ENCODE assay signal across 29 cellular contexts in the genomic region with DNA sequence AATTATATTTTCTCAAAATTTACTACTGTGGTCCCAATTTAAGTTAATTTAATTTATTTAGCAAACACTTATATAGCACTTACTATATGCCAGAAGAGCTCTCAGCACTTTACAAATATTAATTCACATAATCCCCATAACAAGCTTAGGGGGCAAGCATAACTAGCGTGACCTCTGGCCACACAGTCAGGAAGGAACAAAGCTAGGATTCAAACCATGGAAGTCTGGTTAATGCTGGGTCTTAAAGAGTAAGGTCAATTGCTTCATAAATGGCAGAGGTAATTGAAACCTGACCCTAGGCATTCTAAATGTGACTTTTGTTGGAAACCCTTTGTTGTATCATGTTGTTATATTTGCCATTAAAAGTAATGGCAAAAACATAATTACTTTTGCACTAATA.
DNase-seq lines count a peak whose midpoint lies in the region.
"Had no signal": no experiment of that assay in that cellular context is flagged by ENCODE, and none has a peak within 500 bp of the region (broad histone marks: within the 10 kb centered on the region; RNA-seq: fewer than 3 reads in every experiment).

No MANE protein-coding gene starts in this region.

- H3K4me3 ChIP-seq in SJCRH30, result no peak overlapping the region
- H3K4me3 ChIP-seq: A549; BLaER1; BLaER1 treated with 17β-estradiol and CSF1 and Interleukin-3, amounts not matched to agents 10 nM and 100 nM had no signal

- no peaks in the 10 kb centered on the region for H3K9me3 ChIP-seq in SJCRH30 (replicated peaks)
- H3K9me3 ChIP-seq: A549, BE2C, BLaER1, Caco-2 had no signal

- DNase-seq in NCI-H82 (lab: John Stamatoyannopoulos, UW) (peak; percentile 25), NCI-H82 treated with DMSO at 0.1 percent for 48 hours (lab: John Stamatoyannopoulos, UW; ENCODE audit: unreplicated experiment) (no peak), SJCRH30 (peak; percentile 57 to 84), GF-D8 (lab: John Stamatoyannopoulos, UW) (no peak)
- DNase-seq: 8988T; ACHN; AML-193; BE2C; C1 segment of cervical spinal cord; Caco-2; Calu3; CD4-positive, alpha-beta memory T cell; CD4-positive, alpha-beta T cell; CD4-positive, CD25-positive, alpha-beta regulatory T cell; CD8-positive, alpha-beta memory T cell; CD8-positive, alpha-beta T cell; COR-L47; DMS 273 treated with DMSO at 0.1 percent for 48 hours; DMS153; DMS53; DMS79; DMS79 treated with DMSO at 0.1 percent for 48 hours; DND-41; EL had no signal

- H3K27me3 ChIP-seq in SJCRH30, result no peaks in the 10 kb centered on the region
- H3K27me3 ChIP-seq: BE2C; BLaER1; BLaER1 treated with 17β-estradiol and CSF1 and Interleukin-3, amounts not matched to agents 10 nM and 100 nM had no signal

- peak overlapping the region; percentile 46 for H3K27ac ChIP-seq in SJCRH30
- H3K27ac ChIP-seq: 22Rv1; A549; BLaER1; BLaER1 treated with 17β-estradiol and CSF1 and Interleukin-3, amounts not matched to agents 10 nM and 100 nM; C4-2B had no signal

- no peaks in the 10 kb centered on the region for H3K36me3 ChIP-seq in SJCRH30
- H3K36me3 ChIP-seq: BE2C; BLaER1; BLaER1 treated with 17β-estradiol and CSF1 and Interleukin-3, amounts not matched to agents 10 nM and 100 nM had no signal

- H3K4me1 ChIP-seq in SJCRH30, result peaks cover 19% of the 10 kb centered on the region
- H3K4me1 ChIP-seq: A549; BE2C; BLaER1; BLaER1 treated with 17β-estradiol and CSF1 and Interleukin-3, amounts not matched to agents 10 nM and 100 nM; Caco-2 had no signal

Comparison
In these comparisons a context has a peak if more than half of its experiments do, and no peak if none do; other contexts are left out.
1. DNase-seq: peak in NCI-H82 (single experiment) and SJCRH30 (2 of 2); none in NCI-H82 treated with DMSO at 0.1 percent for 48 hours (single experiment) and GF-D8 (single experiment).